In the genomic region with DNA sequence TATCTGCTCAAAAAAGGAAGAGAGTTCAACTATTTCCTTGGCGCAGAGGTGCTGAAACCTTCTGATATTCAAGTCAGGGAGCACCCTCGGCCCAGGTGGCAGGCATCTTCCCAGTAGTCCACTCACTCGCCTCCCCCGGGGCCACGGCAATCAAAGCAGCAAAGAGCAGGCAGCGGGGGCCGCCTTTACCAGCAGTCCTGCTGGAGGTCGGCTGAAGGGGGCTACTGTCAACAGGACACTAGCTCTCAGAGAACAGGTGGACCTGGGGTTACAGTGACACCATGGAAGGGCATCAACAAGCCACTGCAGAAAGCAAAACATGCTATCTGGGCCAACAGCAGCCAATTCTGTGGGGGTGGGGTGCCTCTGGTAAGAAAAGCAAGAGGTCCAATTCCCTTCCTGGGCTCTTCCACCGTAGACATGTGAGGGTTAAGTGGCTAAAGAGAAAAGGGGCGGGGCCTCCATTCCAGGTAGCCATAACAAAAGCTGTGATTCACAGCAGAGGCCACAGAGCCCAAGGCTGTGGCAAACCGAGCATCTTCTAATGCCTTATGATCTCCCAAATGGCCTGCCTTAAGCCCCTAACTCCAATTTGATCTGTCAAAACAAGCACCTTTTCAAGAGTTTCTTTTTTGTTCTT, we compare ENCODE assay signal across 21 cellular contexts. TPM values are rescaled to one million over a fixed set of nuclear protein-coding genes. Genes with fewer than 3 reads are reported as not detected.
DNase-seq lines count a peak whose midpoint lies in the region; TF ChIP-seq lines count a peak whose summit lies in the region.
"Had no signal": no experiment of that assay in that cellular context is flagged by ENCODE, and none has a peak within 500 bp of the region (broad histone marks: within the 10 kb centered on the region; RNA-seq: fewer than 3 reads in every experiment).

No MANE protein-coding gene starts in this region.

- H3K4me2 ChIP-seq in osteoblast (ENCODE audit: insufficient read depth, low read length): no peak overlapping the region
- H3K4me2 ChIP-seq: KMS-11 had no signal

- H3K4me3 ChIP-seq in H7 (ENCODE audit: insufficient read depth, low read depth, low read length) (no peak overlapping the region), osteoblast (ENCODE audit: insufficient read depth, low read length) (no peak overlapping the region)
- H3K4me3 ChIP-seq: body of pancreas, thoracic aorta had no signal

- H3K79me2 ChIP-seq in osteoblast (ENCODE audit: insufficient read depth, low read length): peaks cover 19% of the 10 kb centered on the region

- H3K36me3 Mint-ChIP-seq in HFFc6 (ENCODE audit: low read depth): peaks cover 48% of the 10 kb centered on the region

- H3K4me3 Mint-ChIP-seq in HFFc6: no peak overlapping the region
- H3K4me3 Mint-ChIP-seq: CD8-positive, alpha-beta memory T cell had no signal

- H2AFZ ChIP-seq in osteoblast (ENCODE audit: low read length): no peak overlapping the region

- no peak overlapping the region for H3K27ac Mint-ChIP-seq in HFFc6

- peaks cover 26% of the 10 kb centered on the region for H4K20me1 ChIP-seq in osteoblast (ENCODE audit: insufficient read depth, low read length)

- H3K27ac ChIP-seq in osteoblast (ENCODE audit: low read depth, low read length): no peak overlapping the region
- H3K27ac ChIP-seq: body of pancreas, KMS-11, thoracic aorta had no signal

- H3K27me3 Mint-ChIP-seq in HFFc6 (ENCODE audit: insufficient read depth): no peaks in the 10 kb centered on the region; the same call in 1 of the 2 replicates
- H3K27me3 Mint-ChIP-seq: CD8-positive, alpha-beta memory T cell had no signal

- H3K9me3 ChIP-seq in osteoblast (ENCODE audit: low read depth, low read length): no peaks in the 10 kb centered on the region
- H3K9me3 ChIP-seq: body of pancreas, thoracic aorta had no signal

- H3K27me3 ChIP-seq in H7 (ENCODE audit: control insufficient read depth, insufficient read depth, low read length) (no peaks in the 10 kb centered on the region), osteoblast (ENCODE audit: insufficient read depth, low read length) (no peaks in the 10 kb centered on the region)
- H3K27me3 ChIP-seq: body of pancreas had no signal

- DNase-seq in DMS79 treated with DMSO at 0.1 percent for 48 hours (lab: John Stamatoyannopoulos, UW): peak; percentile 59
- peak; percentile 51 for DNase-seq in H7
- peak; percentile 34 for DNase-seq in iPS-NIHi11 (ENCODE audit: low spot score)
- peak; percentile 61 for DNase-seq in osteoblast (ENCODE audit: insufficient read length, low spot score, missing footprints)
- no peak for DNase-seq in foreskin melanocyte
- no peak for DNase-seq in stimulated activated naive CD4-positive, alpha-beta T cell treated with Interleukin-2 at 50 U/mL for 16 hours (lab: John Stamatoyannopoulos, UW)
- no peak for DNase-seq in HFFc6
- DNase-seq: activated T-cell treated with anti-CD3 and anti-CD28 coated beads, Interleukin-2, amount 50 U/mL, for 48 hours; body of pancreas; CD8-positive, alpha-beta memory T cell; DND-41; effector memory CD4-positive, alpha-beta T cell; kidney glomerular epithelial cell; MV-4-11; NCI-H1694; NCI-H226; NCI-H82; PC-3; SIG-M5 had no signal

- H3K4me1 ChIP-seq in osteoblast (ENCODE audit: insufficient read depth, low read length): no peaks in the 10 kb centered on the region
- H3K4me1 ChIP-seq: body of pancreas had no signal

- H3K36me3 ChIP-seq in H7 (replicated peaks; ENCODE audit: control insufficient read depth, insufficient read depth, low read length): peaks cover 38% of the 10 kb centered on the region
- H3K36me3 ChIP-seq in osteoblast (ENCODE audit: insufficient read depth, low read length): peaks cover 90% of the 10 kb centered on the region

- no peaks in the 10 kb centered on the region for H3K9me3 Mint-ChIP-seq in HFFc6
- H3K9me3 Mint-ChIP-seq: CD8-positive, alpha-beta memory T cell had no signal

- TF ChIP-seq CTCF in osteoblast (IDR thresholded peaks at IDR 0.05; ENCODE audit: extremely low read depth, low read depth, low read length): no peak
- no peak for TF ChIP-seq CTCF in HFFc6 (IDR thresholded peaks at IDR 0.05)

- no peaks in the 10 kb centered on the region for H3K4me1 Mint-ChIP-seq in HFFc6 (ENCODE audit: low read depth)
- H3K4me1 Mint-ChIP-seq: CD8-positive, alpha-beta memory T cell had no signal

RNA-seq across cellular contexts. Expression of gene FZD9, which starts 9.4 kb away (rescaled TPM):
- total RNA-seq in H7 (2014; rRNA removed; shearing (Covaris generic)): 4.1 and 6.1 TPM in 2 replicates
- 0.29 and 0.36 TPM in 2 replicates for total RNA-seq in osteoblast
- total RNA-seq in HFFc6 (2021; fragmentation: NEBNext Ultra II Directional; extraction: Animal tissue kit (Norgen Biotek cat#: 25700)): under 1 TPM; 0.18 to 0.83 (median 0.27) TPM

Comparison
In these comparisons a context has a peak if more than half of its experiments do, and no peak if none do; other contexts are left out.
1. DNase-seq: peak in DMS79 treated with DMSO at 0.1 percent for 48 hours (single experiment), H7 (single experiment), iPS-NIHi11 (single experiment) and osteoblast (single experiment); none in foreskin melanocyte (single experiment), stimulated activated naive CD4-positive, alpha-beta T cell treated with Interleukin-2 at 50 U/mL for 16 hours (single experiment) and HFFc6 (single experiment).